ENCODE assay signal across 21 cellular contexts in the genomic region with DNA sequence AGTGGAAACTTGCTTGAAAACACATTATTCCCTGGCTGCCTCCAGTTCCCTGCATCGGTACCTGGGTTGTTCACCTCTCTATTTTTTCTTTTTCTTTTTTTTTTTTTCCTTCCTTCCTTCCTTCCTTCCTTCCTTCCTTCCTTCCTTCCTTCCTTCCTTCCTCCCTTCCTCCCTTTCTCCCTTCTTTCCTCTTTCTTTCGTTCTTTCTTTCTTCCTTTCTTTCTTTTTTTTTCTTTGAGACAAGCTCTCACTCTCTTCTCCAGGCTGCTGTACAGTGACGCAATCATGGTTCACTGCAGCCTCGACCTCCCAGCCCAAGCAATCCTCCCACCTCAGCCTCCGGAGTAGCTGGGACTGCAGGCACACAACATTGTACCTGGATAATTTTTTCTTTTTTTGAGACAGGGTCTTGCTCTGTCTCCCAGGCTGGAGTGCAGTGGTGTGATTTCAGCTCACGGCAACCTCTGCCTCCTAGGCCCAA. TPM values are rescaled to one million over a fixed set of nuclear protein-coding genes. Genes with fewer than 3 reads are reported as not detected.
DNase-seq lines count a peak whose midpoint lies in the region; ATAC-seq and TF ChIP-seq lines count a peak whose summit lies in the region.
"Had no signal": no experiment of that assay in that cellular context is flagged by ENCODE, and none has a peak within 500 bp of the region (broad histone marks: within the 10 kb centered on the region; RNA-seq: fewer than 3 reads in every experiment).

No MANE protein-coding gene starts in this region.

- H3K27ac ChIP-seq in CD4-positive, alpha-beta memory T cell (ENCODE audit: low read depth, low read length), result no peak overlapping the region
- H3K27ac ChIP-seq in hepatocyte, result no peak overlapping the region

- no peaks in the 10 kb centered on the region for H3K79me2 ChIP-seq in hepatocyte

- no peaks in the 10 kb centered on the region for H3K9me3 Mint-ChIP-seq in activated CD4-positive, alpha-beta T cell treated with anti-CD3 and anti-CD28 coated beads, Interleukin-2, amount 10 ng/mL, durations not matched to agents 7 days and 5 days
- H3K9me3 Mint-ChIP-seq in CD4-positive, alpha-beta memory T cell, result no peaks in the 10 kb centered on the region
- H3K9me3 Mint-ChIP-seq in activated T-helper 17 cell treated with anti-CD3 and anti-CD28 coated beads, Interleukin-2, amount 50 U/mL, for 72 hours, result no peaks in the 10 kb centered on the region
- H3K9me3 Mint-ChIP-seq in naive thymus-derived CD8-positive, alpha-beta T cell, result no peaks in the 10 kb centered on the region
- H3K9me3 Mint-ChIP-seq: activated B cell treated with CpG ODN at 0.5 μM for 24 hours had no signal

- no peaks in the 10 kb centered on the region for H4K20me1 ChIP-seq in hepatocyte (ENCODE audit: insufficient read depth, poor library complexity, severe bottlenecking)

- no peak for DNase-seq in activated CD4-positive, alpha-beta T cell treated with anti-CD3 and anti-CD28 coated beads, Interleukin-2, amount 10 ng/mL, durations not matched to agents 7 days and 5 days
- no peak for DNase-seq in activated CD4-positive, alpha-beta T cell treated with anti-CD3 and anti-CD28 coated beads for 1 hour
- no peak for DNase-seq in CD4-positive, alpha-beta memory T cell
- DNase-seq in naive thymus-derived CD8-positive, alpha-beta T cell, result no peak
- no peak for DNase-seq in HAP-1 (ENCODE audit: low spot score in 2 of 2)
- DNase-seq in hepatocyte (ENCODE audit: low spot score), result no peak
- DNase-seq: activated B cell treated with CpG ODN at 0.5 μM for 24 hours, amygdala, COR-L47, hippocampal formation, kidney glomerular epithelial cell, mesendoderm, NCI-H1092, NCI-H2081, NCI-H510A, stomach had no signal

- H3K4me2 ChIP-seq in hepatocyte, result no peak overlapping the region

- H3K27me3 Mint-ChIP-seq in activated CD4-positive, alpha-beta T cell treated with anti-CD3 and anti-CD28 coated beads, Interleukin-2, amount 10 ng/mL, durations not matched to agents 7 days and 5 days, result peaks cover 14% of the 10 kb centered on the region
- no peaks in the 10 kb centered on the region for H3K27me3 Mint-ChIP-seq in CD4-positive, alpha-beta memory T cell
- H3K27me3 Mint-ChIP-seq in activated T-helper 17 cell treated with anti-CD3 and anti-CD28 coated beads, Interleukin-2, amount 50 U/mL, for 72 hours, result peaks cover 4% of the 10 kb centered on the region
- H3K27me3 Mint-ChIP-seq in naive thymus-derived CD8-positive, alpha-beta T cell, result no peaks in the 10 kb centered on the region

- H3K4me1 ChIP-seq in CD4-positive, alpha-beta memory T cell (ENCODE audit: insufficient read depth, low read length), result peaks cover 64% of the 10 kb centered on the region
- no peaks in the 10 kb centered on the region for H3K4me1 ChIP-seq in HAP-1
- no peaks in the 10 kb centered on the region for H3K4me1 ChIP-seq in hepatocyte (ENCODE audit: insufficient read depth)

- CTCF ChIA-PET in activated CD4-positive, alpha-beta T cell treated with anti-CD3 and anti-CD28 coated beads, Interleukin-2, amount 10 ng/mL, durations not matched to agents 7 days and 5 days (lab: Charles Lee), result interaction anchor here (0.6 to 4.5 kb wide), 12 partner anchors 11 to 1438 kb away, joined by 3 to 25 read pairs (median 5); a partner anchor contains a TSS
- CTCF ChIA-PET in CD4-positive, alpha-beta memory T cell (lab: Charles Lee; ENCODE audit: partially characterized antibody), result interaction anchor here (0.9 to 9.7 kb wide), 8 partner anchors 9 to 85 kb away, joined by 3 to 106 read pairs (median 5); a partner anchor contains a TSS

- H3K27ac Mint-ChIP-seq in activated CD4-positive, alpha-beta T cell treated with anti-CD3 and anti-CD28 coated beads, Interleukin-2, amount 10 ng/mL, durations not matched to agents 7 days and 5 days, result peak overlapping the region; percentile 92
- peak overlapping the region; percentile 72 to 97 (median 90) for H3K27ac Mint-ChIP-seq in CD4-positive, alpha-beta memory T cell
- H3K27ac Mint-ChIP-seq in activated T-helper 17 cell treated with anti-CD3 and anti-CD28 coated beads, Interleukin-2, amount 50 U/mL, for 72 hours, result peak overlapping the region; percentile 94
- peak overlapping the region in 9 of 10 donors; percentile 47 to 94 (median 90) for H3K27ac Mint-ChIP-seq in naive thymus-derived CD8-positive, alpha-beta T cell

- H3K4me3 Mint-ChIP-seq in activated CD4-positive, alpha-beta T cell treated with anti-CD3 and anti-CD28 coated beads, Interleukin-2, amount 10 ng/mL, durations not matched to agents 7 days and 5 days, result peak overlapping the region; percentile 23
- peak overlapping the region; percentile 45 to 92 (median 88) for H3K4me3 Mint-ChIP-seq in CD4-positive, alpha-beta memory T cell
- H3K4me3 Mint-ChIP-seq in activated T-helper 17 cell treated with anti-CD3 and anti-CD28 coated beads, Interleukin-2, amount 50 U/mL, for 72 hours, result peak overlapping the region; percentile 74
- peak overlapping the region; percentile 14 to 94 (median 76) for H3K4me3 Mint-ChIP-seq in naive thymus-derived CD8-positive, alpha-beta T cell
- H3K4me3 Mint-ChIP-seq: activated B cell treated with CpG ODN at 0.5 μM for 24 hours had no signal

- POLR2A ChIA-PET in activated CD4-positive, alpha-beta T cell treated with anti-CD3 and anti-CD28 coated beads, Interleukin-2, amount 10 ng/mL, durations not matched to agents 7 days and 5 days (lab: Charles Lee), result interaction anchor here (1.0 to 1.4 kb wide), 2 partner anchors 49 to 88 kb away, joined by 3 to 5 read pairs; a partner anchor contains a TSS
- POLR2A ChIA-PET in CD4-positive, alpha-beta memory T cell (lab: Charles Lee; ENCODE audit: partially characterized antibody), result interaction anchor here (1.0 to 11.3 kb wide), 17 partner anchors 7 to 374 kb away, joined by 3 to 180 read pairs (median 10); a partner anchor contains a TSS
- POLR2A ChIA-PET in naive thymus-derived CD8-positive, alpha-beta T cell (lab: Charles Lee), result interaction anchor here (0.6 to 6.4 kb wide), 9 partner anchors 16 to 135 kb away, joined by 3 to 69 read pairs (median 7); a partner anchor contains a TSS

- H3K4me3 ChIP-seq in CD4-positive, alpha-beta memory T cell (ENCODE audit: low read length in 2 of 2), result no peak overlapping the region
- no peak overlapping the region for H3K4me3 ChIP-seq in HAP-1
- H3K4me3 ChIP-seq in hepatocyte, result no peak overlapping the region
- H3K4me3 ChIP-seq: stomach had no signal

- H3K36me3 Mint-ChIP-seq in activated CD4-positive, alpha-beta T cell treated with anti-CD3 and anti-CD28 coated beads, Interleukin-2, amount 10 ng/mL, durations not matched to agents 7 days and 5 days (ENCODE audit: low read depth), result peaks cover 6% of the 10 kb centered on the region
- H3K36me3 Mint-ChIP-seq in CD4-positive, alpha-beta memory T cell, result peaks cover 7 to 18% of the 10 kb centered on the region in 2 donors
- H3K36me3 Mint-ChIP-seq in activated T-helper 17 cell treated with anti-CD3 and anti-CD28 coated beads, Interleukin-2, amount 50 U/mL, for 72 hours (ENCODE audit: low read depth), result peaks cover 26% of the 10 kb centered on the region
- peaks cover 0 to 5% (median 4%) of the 10 kb centered on the region in 3 donors for H3K36me3 Mint-ChIP-seq in naive thymus-derived CD8-positive, alpha-beta T cell

- H3K4me1 Mint-ChIP-seq in activated CD4-positive, alpha-beta T cell treated with anti-CD3 and anti-CD28 coated beads, Interleukin-2, amount 10 ng/mL, durations not matched to agents 7 days and 5 days, result peaks cover 58% of the 10 kb centered on the region
- peaks cover 39 to 70% (median 52%) of the 10 kb centered on the region in 4 donors for H3K4me1 Mint-ChIP-seq in CD4-positive, alpha-beta memory T cell
- peaks cover 33% of the 10 kb centered on the region for H3K4me1 Mint-ChIP-seq in activated T-helper 17 cell treated with anti-CD3 and anti-CD28 coated beads, Interleukin-2, amount 50 U/mL, for 72 hours
- H3K4me1 Mint-ChIP-seq in naive thymus-derived CD8-positive, alpha-beta T cell, result peaks cover 36 to 69% (median 61%) of the 10 kb centered on the region in 4 donors

- no peaks in the 10 kb centered on the region for H3K27me3 ChIP-seq in CD4-positive, alpha-beta memory T cell (ENCODE audit: insufficient read depth, low read length)
- no peaks in the 10 kb centered on the region for H3K27me3 ChIP-seq in HAP-1 (ENCODE audit: low read depth)
- H3K27me3 ChIP-seq in hepatocyte, result peaks cover 38% of the 10 kb centered on the region

- 78% methylated on average over 6 of the region's 6 CpGs for WGBS in hepatocyte (ENCODE audit: low lambda C conversion rate, missing lambda C conversion rate)

- H3K9me3 ChIP-seq in CD4-positive, alpha-beta memory T cell (ENCODE audit: control insufficient read depth in 1 of 2, low read length in 2 of 2), result no peaks in the 10 kb centered on the region
- H3K9me3 ChIP-seq in HAP-1 (no peaks in the 10 kb centered on the region; the same call in 1 of the 2 replicates), hepatocyte (ENCODE audit: low read depth) (no peaks in the 10 kb centered on the region)
- H3K9me3 ChIP-seq: stomach had no signal

- ATAC-seq in activated T-helper 17 cell treated with anti-CD3 and anti-CD28 coated beads, Interleukin-2, amount 50 U/mL, for 72 hours (replicated peaks), result no peak
- ATAC-seq in naive thymus-derived CD8-positive, alpha-beta T cell, result no peak
- no peak for ATAC-seq in GM19452 (IDR thresholded peaks at IDR 0.05; ENCODE audit: unreplicated experiment)

- TF ChIP-seq CTCF in hepatocyte (IDR thresholded peaks at IDR 0.05; ENCODE audit: poor library complexity), result no peak

- in situ Hi-C loops in HAP-1 (cut with MboI; ENCODE audit: low sequenced_read_pairs), result no loop called here

- intact Hi-C loops in CD4-positive, alpha-beta memory T cell (cut with micrococcal nuclease), result loop anchor here (1.0 to 5.0 kb wide), 4 partner anchors 35 to 89 kb away; no protein-coding TSS in a partner anchor

- H3K9me2 ChIP-seq in hepatocyte (replicated peaks; ENCODE audit: insufficient read depth), result no peaks in the 10 kb centered on the region

- H3K36me3 ChIP-seq in CD4-positive, alpha-beta memory T cell (ENCODE audit: insufficient read depth, low read length), result no peaks in the 10 kb centered on the region
- H3K36me3 ChIP-seq in HAP-1 (replicated peaks) (no peaks in the 10 kb centered on the region), hepatocyte (replicated peaks; ENCODE audit: insufficient read depth, low read depth) (no peaks in the 10 kb centered on the region)
- H3K36me3 ChIP-seq: stomach had no signal

- no peak overlapping the region for H2AFZ ChIP-seq in hepatocyte

RNA-seq across cellular contexts. Expression of a gene that starts 3.4 kb away (rescaled TPM):
- total RNA-seq in activated CD4-positive, alpha-beta T cell treated with anti-CD3 and anti-CD28 coated beads, Interleukin-2, amount 10 ng/mL, durations not matched to agents 7 days and 5 days, result 100 to 1,000 TPM; 120 to 123 TPM
- 100 to 1,000 TPM; 229 to 238 TPM for total RNA-seq in CD4-positive, alpha-beta memory T cell
- polyA plus RNA-seq in CD4-positive, alpha-beta memory T cell, result 100 to 1,000 TPM in 1 of 2 donors, 10 to 100 TPM in 1; 37.4 to 106 TPM
- 100 to 1,000 TPM; 126 to 134 TPM for total RNA-seq in activated T-helper 17 cell treated with anti-CD3 and anti-CD28 coated beads, Interleukin-2, amount 50 U/mL, for 72 hours
- total RNA-seq in naive thymus-derived CD8-positive, alpha-beta T cell, result 100 to 1,000 TPM; 218 TPM
- 100 to 1,000 TPM in 1 of 3 donors, 10 to 100 TPM in 2; 50.5 to 159 (median 98.9) TPM for polyA plus RNA-seq in naive thymus-derived CD8-positive, alpha-beta T cell
- total RNA-seq in hepatocyte, result 0.07 TPM in 1 of 2 replicates, not detected in the other
- 0.12 and 0.23 TPM in 2 replicates for polyA plus RNA-seq in hepatocyte

RNA-seq across cellular contexts. Expression of a gene that starts 11.5 kb away (rescaled TPM):
- under 1 TPM in 1 of 2 experiments, not detected in 1; 0.08 TPM for total RNA-seq in activated CD4-positive, alpha-beta T cell treated with anti-CD3 and anti-CD28 coated beads, Interleukin-2, amount 10 ng/mL, durations not matched to agents 7 days and 5 days
- under 1 TPM; 0.61 to 0.91 TPM for total RNA-seq in CD4-positive, alpha-beta memory T cell
- polyA plus RNA-seq in CD4-positive, alpha-beta memory T cell, result under 1 TPM; 0.19 to 0.23 TPM
- total RNA-seq in activated T-helper 17 cell treated with anti-CD3 and anti-CD28 coated beads, Interleukin-2, amount 50 U/mL, for 72 hours, result under 1 TPM in 1 of 2 donors, not detected in 1; 0.11 TPM
- under 1 TPM; 0.69 to 0.70 TPM for total RNA-seq in naive thymus-derived CD8-positive, alpha-beta T cell
- polyA plus RNA-seq in naive thymus-derived CD8-positive, alpha-beta T cell, result under 1 TPM; 0.37 to 0.72 (median 0.42) TPM
- 0.16 TPM in 1 of 2 replicates, not detected in the other for total RNA-seq in hepatocyte
- polyA plus RNA-seq in hepatocyte, result not detected in 2 replicates
- total RNA-seq: activated B cell treated with CpG ODN at 0.5 μM for 24 hours, cerebellum, stomach, urinary bladder had no signal
- polyA plus RNA-seq: neural cell, stomach had no signal

RNA-seq across cellular contexts. Expression of a gene that starts 18.0 kb away (rescaled TPM):
- total RNA-seq in activated CD4-positive, alpha-beta T cell treated with anti-CD3 and anti-CD28 coated beads, Interleukin-2, amount 10 ng/mL, durations not matched to agents 7 days and 5 days, result 10 to 100 TPM; 28.7 to 31.6 TPM
- 10 to 100 TPM; 28.7 to 30.0 TPM for total RNA-seq in CD4-positive, alpha-beta memory T cell
- polyA plus RNA-seq in CD4-positive, alpha-beta memory T cell, result 1 to 10 TPM in 1 of 2 donors, under 1 TPM in 1; 0.03 to 2.5 TPM
- 10 to 100 TPM; 27.7 to 30.0 TPM for total RNA-seq in activated T-helper 17 cell treated with anti-CD3 and anti-CD28 coated beads, Interleukin-2, amount 50 U/mL, for 72 hours
- total RNA-seq in naive thymus-derived CD8-positive, alpha-beta T cell, result 10 to 100 TPM; 30.3 to 32.6 TPM
- 1 to 10 TPM in 1 of 3 donors, under 1 TPM in 2; 0.57 to 2.0 (median 0.75) TPM for polyA plus RNA-seq in naive thymus-derived CD8-positive, alpha-beta T cell
- 10.6 and 18.6 TPM in 2 replicates for total RNA-seq in hepatocyte
- polyA plus RNA-seq in hepatocyte, result 24.5 and 34.9 TPM in 2 replicates

RNA-seq across cellular contexts. Expression of a gene that starts 40.6 kb away (rescaled TPM):
- total RNA-seq in activated CD4-positive, alpha-beta T cell treated with anti-CD3 and anti-CD28 coated beads, Interleukin-2, amount 10 ng/mL, durations not matched to agents 7 days and 5 days, result under 1 TPM; 0.67 to 0.87 TPM
- total RNA-seq in CD4-positive, alpha-beta memory T cell, result under 1 TPM; 0.44 to 0.61 TPM
- polyA plus RNA-seq in CD4-positive, alpha-beta memory T cell, result 1 to 10 TPM; 1.1 to 1.7 TPM
- under 1 TPM; 0.58 to 0.73 TPM for total RNA-seq in activated T-helper 17 cell treated with anti-CD3 and anti-CD28 coated beads, Interleukin-2, amount 50 U/mL, for 72 hours
- total RNA-seq in naive thymus-derived CD8-positive, alpha-beta T cell, result under 1 TPM; 0.36 to 0.68 TPM
- polyA plus RNA-seq in naive thymus-derived CD8-positive, alpha-beta T cell, result 1 to 10 TPM in 2 of 3 donors, under 1 TPM in 1; 0.67 to 1.7 (median 1.4) TPM
- not detected in 2 replicates for total RNA-seq in hepatocyte
- not detected in 2 replicates for polyA plus RNA-seq in hepatocyte
- total RNA-seq: activated B cell treated with CpG ODN at 0.5 μM for 24 hours, cerebellum had no signal
- polyA plus RNA-seq: neural cell had no signal

RNA-seq across cellular contexts. Expression of a gene that starts 49.0 kb away (rescaled TPM):
- total RNA-seq in activated CD4-positive, alpha-beta T cell treated with anti-CD3 and anti-CD28 coated beads, Interleukin-2, amount 10 ng/mL, durations not matched to agents 7 days and 5 days, result 10 to 100 TPM; 84.3 to 96.7 TPM
- 100 to 1,000 TPM; 177 to 182 TPM for total RNA-seq in CD4-positive, alpha-beta memory T cell
- 10 to 100 TPM; 31.4 to 61.4 TPM for polyA plus RNA-seq in CD4-positive, alpha-beta memory T cell
- total RNA-seq in activated T-helper 17 cell treated with anti-CD3 and anti-CD28 coated beads, Interleukin-2, amount 50 U/mL, for 72 hours, result 10 to 100 TPM; 64.8 to 68.4 TPM
- total RNA-seq in naive thymus-derived CD8-positive, alpha-beta T cell, result 100 to 1,000 TPM; 231 to 232 TPM
- 10 to 100 TPM; 38.7 to 80.7 (median 40.6) TPM for polyA plus RNA-seq in naive thymus-derived CD8-positive, alpha-beta T cell
- total RNA-seq in hepatocyte, result 88.7 and 93.8 TPM in 2 replicates
- 155 and 181 TPM in 2 replicates for polyA plus RNA-seq in hepatocyte

Comparison
In these comparisons a context has a peak if more than half of its experiments do, and no peak if none do; other contexts are left out.
1. H3K4me3 Mint-ChIP-seq: peak in every context shown above with its lines; median percentile 88 in CD4-positive, alpha-beta memory T cell; 76 in naive thymus-derived CD8-positive, alpha-beta T cell; 74 in activated T-helper 17 cell treated with anti-CD3 and anti-CD28 coated beads, Interleukin-2, amount 50 U/mL, for 72 hours; 23 in activated CD4-positive, alpha-beta T cell treated with anti-CD3 and anti-CD28 coated beads, Interleukin-2, amount 10 ng/mL, durations not matched to agents 7 days and 5 days.
2. RNA of a gene that starts 3.4 kb away (total RNA-seq): 229 to 238 TPM in CD4-positive, alpha-beta memory T cell, 218 TPM in naive thymus-derived CD8-positive, alpha-beta T cell, 126 to 134 TPM in activated T-helper 17 cell treated with anti-CD3 and anti-CD28 coated beads, Interleukin-2, amount 50 U/mL, for 72 hours and 120 to 123 TPM in activated CD4-positive, alpha-beta T cell treated with anti-CD3 and anti-CD28 coated beads, Interleukin-2, amount 10 ng/mL, durations not matched to agents 7 days and 5 days; 0.07 TPM in hepatocyte; every median in the first group is over 100 times any median in the second.
3. Peak in every context shown above with its lines, with median percentiles within 50 percentile points of each other: H3K27ac Mint-ChIP-seq.